In genomic region chr17:41787021-41787418, GRCh38 we compare ENCODE assay signal across 1 cellular context.
TF ChIP-seq lines count a peak whose summit lies in the region.

No MANE protein-coding gene starts in this region.

TF ChIP-seq in K562, 482 proteins besides CTCF, POLR2A, EP300 and RAD21:
- TF ChIP-seq HIVEP1 (CRISPR knock-in tag; IDR thresholded peaks at IDR 0.05) (no peak), ZNF583 (CRISPR knock-in tag; IDR thresholded peaks at IDR 0.05) (no peak), AFF4 (CRISPR knock-in tag; IDR thresholded peaks at IDR 0.05) (no peak), HDAC6 (IDR thresholded peaks at IDR 0.05; ENCODE audit: low read depth, low read length) (no peak), SP1 (CRISPR knock-in tag; IDR thresholded peaks at IDR 0.05) (0 out of 2 replicates have a peak, but pooled peaks have one; percentile 5), POLR2AphosphoS5 (IDR thresholded peaks at IDR 0.05; ENCODE audit: control insufficient read depth, insufficient read depth, low read depth, low read length) (no peak), ZNF263 (CRISPR knock-in tag; IDR thresholded peaks at IDR 0.05; ENCODE audit: borderline replicate concordance) (no peak), KHSRP (IDR thresholded peaks at IDR 0.05) (no peak), ZNF589 (CRISPR knock-in tag; IDR thresholded peaks at IDR 0.05; ENCODE audit: low read depth) (no peak), PRDM10 (IDR thresholded peaks at IDR 0.05; ENCODE audit: partially characterized antibody) (peak; percentile 22), CTBP1 (IDR thresholded peaks at IDR 0.05; ENCODE audit: borderline replicate concordance) (peak; percentile 2; the same call in 1 of the 2 replicates), RBM25 (IDR thresholded peaks at IDR 0.05; ENCODE audit: low read depth, low read length, severe bottlenecking) (no peak), PHF20 (IDR thresholded peaks at IDR 0.05; ENCODE audit: partially characterized antibody) (no peak), ZNF764 (CRISPR knock-in tag; IDR thresholded peaks at IDR 0.05; ENCODE audit: low read depth) (no peak), ATF1 (CRISPR knock-in tag; IDR thresholded peaks at IDR 0.05) (no peak), ATF1 (tag; IDR thresholded peaks at IDR 0.05) (0 out of 2 replicates have a peak, but pooled peaks have one; percentile 5), ZEB2 (IDR thresholded peaks at IDR 0.05) (peak; percentile 92)
